ENCODE assay signal across 15 cellular contexts in genomic region chr12:43826681-43827458, GRCh38.
"Had no signal": no experiment of that assay in that cellular context is flagged by ENCODE, and none has a peak within 500 bp of the region (broad histone marks: within the 10 kb centered on the region; RNA-seq: fewer than 3 reads in every experiment).

No MANE protein-coding gene starts in this region.

- H3K27ac ChIP-seq: ovary, sigmoid colon, stomach, testis, upper lobe of right lung had no signal

- H3K9me3 ChIP-seq: ovary, sigmoid colon, stomach, testis, upper lobe of right lung had no signal

- H3K9me3 Mint-ChIP-seq: activated naive CD8-positive, alpha-beta T cell treated with anti-CD3 and anti-CD28 coated beads, Interleukin-2, amount 50 U/mL, for 24 hours; activated T-helper 17 cell treated with anti-CD3 and anti-CD28 coated beads, Interleukin-2, amount 50 U/mL, for 72 hours; neural crest cell; T-cell had no signal

- ATAC-seq: activated CD4-positive, CD25-positive, alpha-beta regulatory T cell treated with anti-CD3 and anti-CD28 coated beads, Interleukin-2, amount 50 U/mL, for 24 hours; activated naive CD8-positive, alpha-beta T cell treated with anti-CD3 and anti-CD28 coated beads, Interleukin-2, amount 50 U/mL, for 24 hours; activated T-helper 17 cell treated with anti-CD3 and anti-CD28 coated beads, Interleukin-2, amount 50 U/mL, for 72 hours; T-cell; upper lobe of right lung had no signal

- H3K36me3 ChIP-seq: ovary, sigmoid colon, stomach, upper lobe of right lung had no signal

- H3K36me3 Mint-ChIP-seq: T-cell had no signal

- H3K4me1 ChIP-seq: sigmoid colon, stomach, testis, upper lobe of right lung had no signal

- H3K27me3 ChIP-seq: ovary, sigmoid colon, stomach, testis had no signal

- H3K27me3 Mint-ChIP-seq: activated naive CD8-positive, alpha-beta T cell treated with anti-CD3 and anti-CD28 coated beads, Interleukin-2, amount 50 U/mL, for 24 hours; activated T-helper 17 cell treated with anti-CD3 and anti-CD28 coated beads, Interleukin-2, amount 50 U/mL, for 72 hours had no signal

- H3K4me3 Mint-ChIP-seq: activated naive CD8-positive, alpha-beta T cell treated with anti-CD3 and anti-CD28 coated beads, Interleukin-2, amount 50 U/mL, for 24 hours; activated T-helper 17 cell treated with anti-CD3 and anti-CD28 coated beads, Interleukin-2, amount 50 U/mL, for 72 hours; neural crest cell; T-cell had no signal

- H3K4me3 ChIP-seq: ovary, sigmoid colon, stomach, testis, upper lobe of right lung had no signal

- H3K27ac Mint-ChIP-seq: activated naive CD8-positive, alpha-beta T cell treated with anti-CD3 and anti-CD28 coated beads, Interleukin-2, amount 50 U/mL, for 24 hours; activated T-helper 17 cell treated with anti-CD3 and anti-CD28 coated beads, Interleukin-2, amount 50 U/mL, for 72 hours; T-cell had no signal

- DNase-seq: activated naive CD4-positive, alpha-beta T cell treated with Interleukin-2 at 50 U/mL for 16 hours; activated naive CD8-positive, alpha-beta T cell treated with anti-CD3 and anti-CD28 coated beads, Interleukin-2, amount 50 U/mL, for 24 hours; hippocampal formation; kidney; ovary; sigmoid colon; stimulated activated CD4-positive, alpha-beta T cell treated with anti-CD3 and anti-CD28 coated beads, Interleukin-1b, Interleukin-23, amount 100 ng/mL, for 48 hours; stomach; T-cell; T-helper 9 cell; testis; upper lobe of right lung had no signal
